In the genomic region with DNA sequence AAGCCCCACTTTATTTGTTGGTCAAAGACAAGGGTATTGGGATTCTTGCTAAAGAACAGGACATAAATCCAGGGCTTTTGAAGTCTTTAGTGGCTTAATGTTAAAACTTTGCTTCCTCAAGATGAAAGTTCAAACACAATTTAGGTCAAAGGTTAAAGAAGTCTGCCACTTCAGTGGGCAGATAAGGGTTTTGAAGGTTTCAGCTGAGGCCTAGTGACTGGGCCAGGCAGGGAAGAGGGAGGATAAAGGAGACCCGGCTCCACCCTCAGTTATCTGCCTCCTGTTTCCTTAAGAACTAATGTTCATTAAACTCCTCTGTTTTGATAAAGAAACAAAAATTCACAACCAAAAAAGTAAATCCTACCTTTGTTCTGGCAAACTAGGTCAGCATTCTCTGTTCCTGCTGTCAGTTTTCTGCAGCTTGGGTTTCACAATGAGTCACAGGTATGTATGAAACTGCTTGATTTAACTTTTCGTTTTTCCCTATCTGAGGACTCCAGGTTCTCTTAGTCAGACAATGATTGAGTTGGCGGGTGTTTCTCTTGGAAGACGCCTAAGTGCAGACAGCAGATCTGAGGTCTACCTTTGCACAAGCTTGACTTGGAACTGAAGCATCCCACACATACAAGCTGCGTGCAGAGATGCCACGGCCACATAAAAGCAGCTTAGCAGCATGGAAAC, we compare ENCODE assay signal across 8 cellular contexts.
DNase-seq lines count a peak whose midpoint lies in the region; ATAC-seq and TF ChIP-seq lines count a peak whose summit lies in the region.

No MANE protein-coding gene starts in this region.

- H3K4me3 ChIP-seq in GM12864 (ENCODE audit: low read depth, low read length), result no peak overlapping the region
- H3K4me3 ChIP-seq in body of pancreas, result no peak overlapping the region

- DNase-seq in GM12864 (ENCODE audit: low read depth), result peak; percentile 66
- DNase-seq in body of pancreas, result peak; percentile 22 to 68 (median 49)
- DNase-seq in stimulated activated naive CD8-positive, alpha-beta T cell treated with anti-CD3 and anti-CD28 coated beads, Interleukin-15, amount 100 ng/mL, for 72 hours, result peak; percentile 19
- no peak for DNase-seq in Right ventricle myocardium inferior (ENCODE audit: missing footprints)
- DNase-seq in cerebellar cortex (ENCODE audit: low spot score), result no peak
- DNase-seq in AG08395 (ENCODE audit: low spot score), result no peak

- H3K4me1 Mint-ChIP-seq in stimulated activated naive CD8-positive, alpha-beta T cell treated with anti-CD3 and anti-CD28 coated beads, Interleukin-15, amount 100 ng/mL, for 72 hours, result peaks cover 16% of the 10 kb centered on the region

- TF ChIP-seq POLR2A in body of pancreas (IDR thresholded peaks at IDR 0.05), result no peak

- TF ChIP-seq CTCF in GM12864 (IDR thresholded peaks at IDR 0.05; ENCODE audit: low read depth, low read length, missing control alignments), result no peak
- TF ChIP-seq CTCF in body of pancreas (IDR thresholded peaks at IDR 0.05), result no peak

- H3K27me3 ChIP-seq in body of pancreas, result no peaks in the 10 kb centered on the region

- no peak overlapping the region for H3K27ac Mint-ChIP-seq in stimulated activated naive CD8-positive, alpha-beta T cell treated with anti-CD3 and anti-CD28 coated beads, Interleukin-15, amount 100 ng/mL, for 72 hours

- no peaks in the 10 kb centered on the region for H3K36me3 ChIP-seq in body of pancreas (replicated peaks in 1 of 2; ENCODE audit: insufficient read depth in 1 of 2, low read depth in 2 of 2)

- H3K9me3 ChIP-seq in body of pancreas, result no peaks in the 10 kb centered on the region

- peaks cover 26% of the 10 kb centered on the region for H3K27me3 Mint-ChIP-seq in stimulated activated naive CD8-positive, alpha-beta T cell treated with anti-CD3 and anti-CD28 coated beads, Interleukin-15, amount 100 ng/mL, for 72 hours

- peak overlapping the region; percentile 11 to 21 for H3K4me3 Mint-ChIP-seq in stimulated activated naive CD8-positive, alpha-beta T cell treated with anti-CD3 and anti-CD28 coated beads, Interleukin-15, amount 100 ng/mL, for 72 hours

- H3K27ac ChIP-seq in body of pancreas, result peak overlapping the region; percentile 70 to 88 (median 81)

- H3K9me3 Mint-ChIP-seq in stimulated activated naive CD8-positive, alpha-beta T cell treated with anti-CD3 and anti-CD28 coated beads, Interleukin-15, amount 100 ng/mL, for 72 hours, result no peaks in the 10 kb centered on the region

- peaks cover 47% of the 10 kb centered on the region for H3K4me1 ChIP-seq in body of pancreas

- peak; percentile 97 for ATAC-seq in GM21381 (IDR thresholded peaks at IDR 0.05; ENCODE audit: unreplicated experiment)
- peak; percentile 90 for ATAC-seq in HG03520 (IDR thresholded peaks at IDR 0.05; ENCODE audit: unreplicated experiment)
- peak; percentile 66 for ATAC-seq in body of pancreas
- peak; percentile 84 for ATAC-seq in stimulated activated naive CD8-positive, alpha-beta T cell treated with anti-CD3 and anti-CD28 coated beads, Interleukin-15, amount 100 ng/mL, for 72 hours
- no peak for ATAC-seq in Right ventricle myocardium inferior

- WGBS in body of pancreas, 2 donors, result 32 to 44% methylated on average over 6 of the region's 6 CpGs

- intact Hi-C loops in body of pancreas (cut with DNase I) (no loop called here), Right ventricle myocardium inferior (cut with DNase I) (no loop called here)

Comparison
In these comparisons a context has a peak if more than half of its experiments do, and no peak if none do; other contexts are left out.
1. DNase-seq: peak in GM12864 (single experiment), body of pancreas (4 of 4) and stimulated activated naive CD8-positive, alpha-beta T cell treated with anti-CD3 and anti-CD28 coated beads, Interleukin-15, amount 100 ng/mL, for 72 hours (2 of 2); none in Right ventricle myocardium inferior (single experiment), cerebellar cortex (single experiment) and AG08395 (single experiment).